12 cellular contexts compared by ENCODE assay signal in genomic region chr11:3001496-3001895, GRCh38. TPM values are rescaled to one million over a fixed set of nuclear protein-coding genes. Genes with fewer than 3 reads are reported as not detected.
A peak's percentile ranks its signal among the peaks of the same experiment; 100 is the strongest.
DNase-seq lines count a peak whose midpoint lies in the region; ATAC-seq and TF ChIP-seq lines count a peak whose summit lies in the region.
"Had no signal": no experiment of that assay in that cellular context is flagged by ENCODE, and none has a peak within 500 bp of the region (broad histone marks: within the 10 kb centered on the region; RNA-seq: fewer than 3 reads in every experiment).

No MANE protein-coding gene starts in this region.

- no peak overlapping the region for H3K4ac ChIP-seq in neuronal stem cell (ENCODE audit: low read length)

- CTCF ChIA-PET in A673 (lab: Charles Lee), result no interaction called here
- CTCF ChIA-PET in activated CD4-positive, alpha-beta T cell treated with anti-CD3 and anti-CD28 coated beads for 36 hours (lab: Charles Lee), result interaction anchor here (1.1 kb wide), 1 partner anchor 90 kb away, joined by 4 read pairs; no protein-coding TSS in a partner anchor

- POLR2A ChIA-PET in A673 (lab: Charles Lee; ENCODE audit: low non-redundant PET), result no interaction called here
- POLR2A ChIA-PET in activated CD4-positive, alpha-beta T cell treated with anti-CD3 and anti-CD28 coated beads for 36 hours (lab: Charles Lee), result interaction anchor here (0.7 kb wide), 1 partner anchor 14 kb away, joined by 3 read pairs; no protein-coding TSS in a partner anchor

- H2BK120ac ChIP-seq in neuronal stem cell (ENCODE audit: low read depth, low read length), result no peak overlapping the region

- H2AK5ac ChIP-seq in neuronal stem cell (ENCODE audit: low read depth, low read length), result no peak overlapping the region

- H3K4me2 ChIP-seq in neuronal stem cell (ENCODE audit: insufficient read depth, low read length, poor library complexity, severe bottlenecking), result no peak overlapping the region
- H3K4me2 ChIP-seq: BLaER1 had no signal

- H3K36me3 ChIP-seq in A673 (ENCODE audit: insufficient read depth, low read length, poor library complexity, severe bottlenecking) (peaks cover 42% of the 10 kb centered on the region), neuronal stem cell (replicated peaks in 1 of 2; ENCODE audit: control insufficient read depth in 2 of 2, insufficient read depth in 2 of 2, low read length in 2 of 2) (peaks cover 30 to 67% of the 10 kb centered on the region in 2 donors)

- ATAC-seq in GM19351 (IDR thresholded peaks at IDR 0.05; ENCODE audit: unreplicated experiment), result no peak
- no peak for ATAC-seq in activated CD4-positive, alpha-beta T cell treated with anti-CD3 and anti-CD28 coated beads for 36 hours

- no peak overlapping the region for H2BK15ac ChIP-seq in neuronal stem cell (ENCODE audit: low read length)

- peak overlapping the region; percentile 76 for H3K27ac ChIP-seq in A673 (ENCODE audit: low read depth, low read length, poor library complexity, severe bottlenecking)
- no peak overlapping the region for H3K27ac ChIP-seq in neuronal stem cell (replicated peaks; ENCODE audit: low read length)
- H3K27ac ChIP-seq: BLaER1 had no signal

- H3K9me3 ChIP-seq in A673 (ENCODE audit: low read depth, low read length, poor library complexity, severe bottlenecking) (no peaks in the 10 kb centered on the region), neuronal stem cell (replicated peaks in 1 of 2; ENCODE audit: control insufficient read depth in 2 of 2, insufficient read depth in 1 of 2, low read depth in 1 of 2, low read length in 2 of 2) (no peaks in the 10 kb centered on the region)
- H3K9me3 ChIP-seq: BLaER1 had no signal

- H3K4me3 ChIP-seq in A673 (ENCODE audit: low read depth, low read length, poor library complexity, severe bottlenecking) (no peak overlapping the region), neuronal stem cell (ENCODE audit: low read length in 2 of 2) (no peak overlapping the region)
- H3K4me3 ChIP-seq: BLaER1 had no signal

- H2BK5ac ChIP-seq in neuronal stem cell (ENCODE audit: low read length), result no peak overlapping the region

- peaks cover 4% of the 10 kb centered on the region for H3K4me1 Mint-ChIP-seq in endothelial cell (ENCODE audit: unreplicated experiment)
- no peaks in the 10 kb centered on the region for H3K4me1 Mint-ChIP-seq in activated CD4-positive, alpha-beta T cell treated with anti-CD3 and anti-CD28 coated beads for 36 hours

- H3K36me3 Mint-ChIP-seq in endothelial cell (ENCODE audit: low read depth, unreplicated experiment), result peaks cover 32% of the 10 kb centered on the region
- H3K36me3 Mint-ChIP-seq in activated CD4-positive, alpha-beta T cell treated with anti-CD3 and anti-CD28 coated beads for 36 hours (ENCODE audit: low read depth), result peaks cover 46% of the 10 kb centered on the region

- H3K9me3 Mint-ChIP-seq in endothelial cell (ENCODE audit: unreplicated experiment), result no peaks in the 10 kb centered on the region
- no peaks in the 10 kb centered on the region for H3K9me3 Mint-ChIP-seq in activated CD4-positive, alpha-beta T cell treated with anti-CD3 and anti-CD28 coated beads for 36 hours (ENCODE audit: low read depth)

- H3K9ac ChIP-seq in neuronal stem cell (ENCODE audit: low read depth, low read length, poor library complexity), result no peak overlapping the region
- H3K9ac ChIP-seq: BLaER1 had no signal

- no peak overlapping the region for H3K18ac ChIP-seq in neuronal stem cell (ENCODE audit: low read length)

- peak overlapping the region; percentile 47 for H3K4me3 Mint-ChIP-seq in endothelial cell (ENCODE audit: unreplicated experiment)
- H3K4me3 Mint-ChIP-seq in activated CD4-positive, alpha-beta T cell treated with anti-CD3 and anti-CD28 coated beads for 36 hours, result no peak overlapping the region

- H3K4me1 ChIP-seq in A673 (ENCODE audit: insufficient read depth, low read length, poor library complexity, severe bottlenecking), result peaks cover 20% of the 10 kb centered on the region
- H3K4me1 ChIP-seq in neuronal stem cell (ENCODE audit: control insufficient read depth in 2 of 2, insufficient read depth in 1 of 2, low read depth in 1 of 2, low read length in 2 of 2), result peaks cover 0 to 11% of the 10 kb centered on the region in 2 donors

- no peak overlapping the region for H3K14ac ChIP-seq in neuronal stem cell (ENCODE audit: low read length)

- intact Hi-C loops in A673 (cut with micrococcal nuclease; ENCODE audit: unreplicated experiment), result no loop called here
- intact Hi-C loops in activated CD4-positive, alpha-beta T cell treated with anti-CD3 and anti-CD28 coated beads for 36 hours (cut with DNase I, micrococcal nuclease), result no loop called here

- H4K91ac ChIP-seq in neuronal stem cell (ENCODE audit: low read depth, low read length, poor library complexity), result no peak overlapping the region

- H3K27me3 ChIP-seq in A673 (replicated peaks; ENCODE audit: insufficient read depth, low read depth, low read length, poor library complexity) (no peaks in the 10 kb centered on the region), neuronal stem cell (ENCODE audit: control insufficient read depth in 3 of 3, insufficient read depth in 3 of 3, low read depth in 1 of 3, low read length in 3 of 3) (no peaks in the 10 kb centered on the region)
- H3K27me3 ChIP-seq: BLaER1 had no signal

- peak overlapping the region; percentile 27 for H3K23ac ChIP-seq in neuronal stem cell (ENCODE audit: low read depth, low read length, poor library complexity)

- H4K8ac ChIP-seq in neuronal stem cell (ENCODE audit: low read depth, low read length), result peak overlapping the region; percentile 17

- no CpG with 5 or more reads among the region's 6 CpGs for WGBS in neuronal stem cell (ENCODE audit: extremely low coverage in 2 of 2, insufficient read length in 2 of 2, insufficient replicate concordance in 1 of 2), 2 donors

- H3K79me1 ChIP-seq in neuronal stem cell (ENCODE audit: low read depth, low read length), result peaks cover 1% of the 10 kb centered on the region

- no peak for TF ChIP-seq CTCF in A673 (conservative IDR thresholded peaks at IDR 0.05; ENCODE audit: low read depth, low read length)
- no peak for TF ChIP-seq CTCF in endothelial cell (IDR thresholded peaks at IDR 0.05; ENCODE audit: unreplicated experiment)

- H3K27ac Mint-ChIP-seq in endothelial cell (ENCODE audit: unreplicated experiment), result no peak overlapping the region
- H3K27ac Mint-ChIP-seq in activated CD4-positive, alpha-beta T cell treated with anti-CD3 and anti-CD28 coated beads for 36 hours, result no peak overlapping the region

- no peak overlapping the region for H2AFZ ChIP-seq in neuronal stem cell (ENCODE audit: low read length)

- H3K27me3 Mint-ChIP-seq in endothelial cell (ENCODE audit: unreplicated experiment), result peaks cover 4% of the 10 kb centered on the region
- H3K27me3 Mint-ChIP-seq in activated CD4-positive, alpha-beta T cell treated with anti-CD3 and anti-CD28 coated beads for 36 hours, result no peaks in the 10 kb centered on the region

- no peak overlapping the region for H2BK12ac ChIP-seq in neuronal stem cell (ENCODE audit: low read length)

- no TSS peak for BruUV-seq in A673 (replicated peaks; lab: Mats Ljungman, UMichigan)

- DNase-seq in A673 (ENCODE audit: low spot score), result no peak
- peak; percentile 80 for DNase-seq in NCI-H2029 treated with DMSO at 0.1 percent for 48 hours (lab: John Stamatoyannopoulos, UW)
- no peak for DNase-seq in endothelial cell (ENCODE audit: low spot score)
- no peak for DNase-seq in neuronal stem cell (ENCODE audit: low spot score)
- no peak for DNase-seq in stimulated activated CD4-positive, alpha-beta T cell treated with anti-CD3 and anti-CD28 coated beads, Interleukin-15, amount 100 ng/mL, for 24 hours
- no peak for DNase-seq in activated CD4-positive, alpha-beta T cell treated with anti-CD3 and anti-CD28 coated beads for 36 hours
- DNase-seq in NCI-H82 treated with DMSO at 0.1 percent for 48 hours (lab: John Stamatoyannopoulos, UW; ENCODE audit: unreplicated experiment), result no peak
- DNase-seq: activated CD4-positive, alpha-beta T cell treated with anti-CD3 and anti-CD28 coated beads for 1 hour; foreskin fibroblast; stimulated activated CD4-positive, alpha-beta T cell treated with anti-CD3 and anti-CD28 coated beads, Interleukin-4, amount 100 ng/mL, for 1 hour had no signal

RNA-seq across cellular contexts. Expression of gene NAP1L4, which starts 9.4 kb away (rescaled TPM):
- total RNA-seq in A673 (2021) (169 and 184 TPM in 2 replicates), endothelial cell (ENCODE audit: unreplicated experiment) (148 TPM)
- 113 TPM for polyA plus RNA-seq in neuronal stem cell (2013, experiment 1 of 2)
- 107 TPM for polyA plus RNA-seq in neuronal stem cell (2013, experiment 2 of 2)
- total RNA-seq in activated CD4-positive, alpha-beta T cell treated with anti-CD3 and anti-CD28 coated beads for 36 hours, result 100 to 1,000 TPM; 241 to 246 TPM

RNA-seq across cellular contexts. Expression of gene CARS1, which starts 55.7 kb away (rescaled TPM):
- total RNA-seq in A673 (2021), result 76.4 and 106 TPM in 2 replicates
- 47.6 TPM for total RNA-seq in endothelial cell (ENCODE audit: unreplicated experiment)
- 21.3 TPM for polyA plus RNA-seq in neuronal stem cell (2013, experiment 1 of 2)
- polyA plus RNA-seq in neuronal stem cell (2013, experiment 2 of 2), result 20.1 TPM
- total RNA-seq in activated CD4-positive, alpha-beta T cell treated with anti-CD3 and anti-CD28 coated beads for 36 hours, result 100 to 1,000 TPM in 1 of 2 experiments, 10 to 100 TPM in 1; 94.1 to 126 TPM
